In the genomic region with DNA sequence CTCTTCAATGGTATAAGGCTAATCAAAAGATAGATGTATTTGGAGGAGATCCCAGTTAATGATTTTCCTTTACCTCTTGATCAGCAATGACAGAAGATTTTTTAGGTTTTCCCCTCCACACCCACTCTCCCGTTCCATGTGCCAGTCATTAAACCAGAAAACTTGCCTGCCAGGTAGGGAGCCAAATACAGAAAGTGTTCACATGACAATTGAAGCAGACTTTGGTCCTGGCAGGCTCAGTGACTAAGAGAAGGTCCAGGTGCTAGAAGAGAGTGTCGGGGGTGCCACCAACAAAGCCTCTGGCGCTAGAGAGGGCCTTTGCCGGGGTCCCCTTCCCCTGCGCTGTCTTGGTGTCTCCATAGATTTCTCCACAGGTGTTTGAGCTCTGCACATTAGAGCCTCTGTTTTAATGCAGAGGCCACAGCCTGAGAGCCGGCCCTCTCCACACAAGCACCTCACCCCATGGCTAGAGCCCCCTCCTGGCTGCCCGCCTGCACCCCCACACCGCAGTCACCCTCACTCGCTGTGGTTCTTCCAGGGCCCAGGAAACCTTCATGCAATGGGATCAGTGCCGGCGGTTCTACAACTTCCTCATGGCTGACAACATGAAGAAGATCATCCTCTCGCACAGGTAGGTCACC, we compare ENCODE assay signal across 20 cellular contexts. TPM values are rescaled to one million over a fixed set of nuclear protein-coding genes. Genes with fewer than 3 reads are reported as not detected.
"Had no signal": no experiment of that assay in that cellular context is flagged by ENCODE, and none has a peak within 500 bp of the region (broad histone marks: within the 10 kb centered on the region; RNA-seq: fewer than 3 reads in every experiment).

No MANE protein-coding gene starts in this region.

- H3K9me3 Mint-ChIP-seq: activated naive CD4-positive, alpha-beta T cell treated with anti-CD3 and anti-CD28 coated beads, Interleukin-2, amount 10 ng/mL, durations not matched to agents 7 days and 5 days; mesothelial cell of epicardium; nephron progenitor cell; T-cell; type B pancreatic cell had no signal

- DNase-seq: activated CD4-positive, alpha-beta T cell treated with anti-CD3 and anti-CD28 coated beads for 48 hours; activated CD4-positive, CD25-positive, alpha-beta regulatory T cell; activated effector memory CD4-positive, alpha-beta T cell treated with Interleukin-2 at 50 U/mL for 16 hours; activated naive CD4-positive, alpha-beta T cell treated with anti-CD3 and anti-CD28 coated beads, Interleukin-2, amount 10 ng/mL, durations not matched to agents 7 days and 5 days; amniotic stem cell; foreskin fibroblast; nephron progenitor cell; occipital lobe; T-cell; T-helper 9 cell had no signal

- H3K27ac ChIP-seq: cardiac muscle cell, testis had no signal

- H3K4me1 ChIP-seq: testis had no signal

- H3K27ac Mint-ChIP-seq: activated naive CD4-positive, alpha-beta T cell treated with anti-CD3 and anti-CD28 coated beads, Interleukin-2, amount 10 ng/mL, durations not matched to agents 7 days and 5 days; mesothelial cell of epicardium; nephron progenitor cell; progenitor cell of endocrine pancreas; T-cell; type B pancreatic cell had no signal

- H3K27me3 Mint-ChIP-seq: activated naive CD4-positive, alpha-beta T cell treated with anti-CD3 and anti-CD28 coated beads, Interleukin-2, amount 10 ng/mL, durations not matched to agents 7 days and 5 days; progenitor cell of endocrine pancreas; T-cell; type B pancreatic cell had no signal

- ATAC-seq: SK-N-SH treated with all-trans-retinoic acid at 6 μM for 48 hours, T-cell had no signal

- H3K27me3 ChIP-seq: cardiac muscle cell, testis had no signal

- H3K4me3 ChIP-seq: cardiac muscle cell, testis had no signal

- H3K9me3 ChIP-seq: testis had no signal

- H3K4me3 Mint-ChIP-seq: activated naive CD4-positive, alpha-beta T cell treated with anti-CD3 and anti-CD28 coated beads, Interleukin-2, amount 10 ng/mL, durations not matched to agents 7 days and 5 days; mesothelial cell of epicardium; nephron progenitor cell; T-cell; type B pancreatic cell had no signal

- H3K4me1 Mint-ChIP-seq: activated naive CD4-positive, alpha-beta T cell treated with anti-CD3 and anti-CD28 coated beads, Interleukin-2, amount 10 ng/mL, durations not matched to agents 7 days and 5 days; mesothelial cell of epicardium; T-cell had no signal

RNA-seq across cellular contexts. Expression of a gene that starts 36.4 kb away (rescaled TPM):
- total RNA-seq: activated CD8-positive, alpha-beta memory T cell treated with anti-CD3 and anti-CD28 coated beads for 36 hours; cardiac muscle cell; dermis microvascular lymphatic vessel endothelial cell; glomerular endothelial cell; lung microvascular endothelial cell; mesothelial cell of epicardium; progenitor cell of endocrine pancreas; T-cell had no signal
